ENCODE assay signal across 23 cellular contexts in the genomic region with DNA sequence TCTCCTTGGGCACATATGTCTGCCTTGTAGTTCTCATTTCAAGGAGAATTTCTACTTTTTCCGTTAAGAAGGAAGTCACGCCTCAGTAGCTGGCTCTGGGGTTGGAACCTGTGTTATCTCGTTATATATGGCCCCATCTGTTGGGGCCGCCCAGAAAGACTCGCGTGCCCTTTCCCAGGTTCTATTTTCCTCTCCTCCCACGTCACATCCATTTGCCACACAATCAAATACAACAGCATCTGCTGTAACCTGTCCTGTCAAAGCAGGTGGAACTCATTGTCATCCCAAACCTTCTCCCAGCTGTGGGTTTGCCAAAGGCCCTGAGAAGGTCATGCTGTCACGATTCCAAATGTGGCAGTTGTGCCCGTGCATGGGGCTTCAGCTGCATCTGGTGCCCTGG.
"Had no signal": no experiment of that assay in that cellular context is flagged by ENCODE, and none has a peak within 500 bp of the region (broad histone marks: within the 10 kb centered on the region; RNA-seq: fewer than 3 reads in every experiment).

No MANE protein-coding gene starts in this region.

- H3K36me3 ChIP-seq: right lobe of liver, suprapubic skin, tibial artery, upper lobe of right lung had no signal

- H3K4me2 ChIP-seq: hepatocyte had no signal

- H3K27ac ChIP-seq: coronary artery, hepatocyte, parathyroid adenoma, psoas muscle, right lobe of liver, suprapubic skin, tibial artery, upper lobe of right lung had no signal

- H3K4me3 ChIP-seq: coronary artery, hepatocyte, psoas muscle, right lobe of liver, suprapubic skin, tibial artery, upper lobe of right lung had no signal

- H3K27me3 ChIP-seq: hepatocyte, right lobe of liver, suprapubic skin, upper lobe of right lung had no signal

- ATAC-seq: left cardiac atrium; naive thymus-derived CD4-positive, alpha-beta T cell; stimulated activated effector memory CD8-positive, alpha-beta T cell treated with anti-CD3 and anti-CD28 coated beads, Interleukin-12 subunit alpha, Interleukin-12 subunit beta, amount 100 ng/mL, for 72 hours; stimulated activated naive CD8-positive, alpha-beta T cell treated with anti-CD3 and anti-CD28 coated beads, Interleukin-15, Interleukin-2, amounts not matched to agents 100 U/mL and 50 U/mL, for 24 hours; upper lobe of right lung had no signal

- H3K79me2 ChIP-seq: hepatocyte, parathyroid adenoma had no signal

- DNase-seq: effector CD4-positive, alpha-beta T cell; endodermal cell; erythroblast; head of caudate nucleus; kidney; left cardiac atrium; mammary epithelial cell; naive thymus-derived CD4-positive, alpha-beta T cell; nephron progenitor cell; psoas muscle; retina; right lobe of liver; stimulated activated CD4-positive, alpha-beta T cell treated with anti-CD3 and anti-CD28 coated beads, Interleukin-4, amount 100 ng/mL, for 1 hour; stimulated activated CD8-positive, alpha-beta memory T cell treated with anti-CD3 and anti-CD28 coated beads, Interleukin-4, amount 100 ng/mL, for 48 hours; stimulated activated naive CD8-positive, alpha-beta T cell treated with anti-CD3 and anti-CD28 coated beads, Interleukin-15, Interleukin-2, amounts not matched to agents 100 U/mL and 50 U/mL, for 24 hours; tibial artery; upper lobe of right lung had no signal

- H3K9ac ChIP-seq: parathyroid adenoma had no signal

- H2AFZ ChIP-seq: hepatocyte, parathyroid adenoma had no signal

- H3K4me1 ChIP-seq: parathyroid adenoma, right lobe of liver, tibial artery had no signal

- H3K9me3 ChIP-seq: psoas muscle, right lobe of liver, suprapubic skin, tibial artery, upper lobe of right lung had no signal

- FAIRE-seq: endothelial cell of umbilical vein, kidney had no signal
